13 cellular contexts compared by ENCODE assay signal in genomic region chr3:57706462-57706861, GRCh38. TPM values are rescaled to one million over a fixed set of nuclear protein-coding genes. Genes with fewer than 3 reads are reported as not detected.
DNase-seq lines count a peak whose midpoint lies in the region; ATAC-seq, FAIRE-seq and TF ChIP-seq lines count a peak whose summit lies in the region.
"Had no signal": no experiment of that assay in that cellular context is flagged by ENCODE, and none has a peak within 500 bp of the region (broad histone marks: within the 10 kb centered on the region; RNA-seq: fewer than 3 reads in every experiment).

No MANE protein-coding gene starts in this region.

- peak; percentile 64 for DNase-seq in AG10803 (ENCODE audit: low read depth)
- DNase-seq in HT1080 (ENCODE audit: low read depth), result peak; percentile 88
- DNase-seq in amniotic epithelial cell (ENCODE audit: low read depth), result peak; percentile 81
- DNase-seq in iris pigment epithelial cell (ENCODE audit: low read depth), result peak; percentile 92
- DNase-seq in activated gamma-delta T cell (lab: John Stamatoyannopoulos, UW), result no peak
- DNase-seq in HTR-8/SVneo (ENCODE audit: insufficient read length, low spot score), result no peak
- no peak for DNase-seq in head of caudate nucleus
- DNase-seq: activated CD4-positive, alpha-beta T cell treated with anti-CD3 and anti-CD28 coated beads, Interleukin-2, amount 10 ng/mL, durations not matched to agents 7 days and 5 days; activated naive CD8-positive, alpha-beta T cell treated with anti-CD3 and anti-CD28 coated beads, Interleukin-2, amount 10 ng/mL, durations not matched to agents 7 days and 5 days; NCI-H2081; stimulated activated CD8-positive, alpha-beta memory T cell treated with anti-CD3 and anti-CD28 coated beads, Interleukin-4, amount 100 ng/mL, for 48 hours had no signal

- intact Hi-C loops in head of caudate nucleus (cut with DNase I), result no loop called here

- TF ChIP-seq CTCF in AG10803 (conservative IDR thresholded peaks at IDR 0.05; ENCODE audit: low read length), result no peak

- no peak overlapping the region for H3K4me3 ChIP-seq in AG10803 (ENCODE audit: low read length)

- no peak for FAIRE-seq in HTR-8/SVneo (lab: Jason Lieb, UNC)
- FAIRE-seq: frontal cortex had no signal

- ATAC-seq in HG02571 (IDR thresholded peaks at IDR 0.05; ENCODE audit: unreplicated experiment), result no peak

RNA-seq across cellular contexts. Expression of gene DENND6A, which starts 13.6 kb away (rescaled TPM):
- total RNA-seq in HT1080 (2014; rRNA removed; shearing (Covaris generic)), result 8.8 and 11.8 TPM in 2 replicates
- polyA plus RNA-seq in HT1080 (2015; cell fraction: cytosol; rRNA removed), result 10.4 and 11.4 TPM in 2 replicates
- 15.6 and 18.1 TPM in 2 replicates for polyA plus RNA-seq in HT1080 (2015; cell fraction: nucleus; rRNA removed)

RNA-seq across cellular contexts. Expression of gene SLMAP, which starts 49.6 kb away (rescaled TPM):
- 37.9 and 48.0 TPM in 2 replicates for total RNA-seq in HT1080 (2014; rRNA removed; shearing (Covaris generic))
- 34.8 and 48.2 TPM in 2 replicates for polyA plus RNA-seq in HT1080 (2015; cell fraction: cytosol; rRNA removed)
- polyA plus RNA-seq in HT1080 (2015; cell fraction: nucleus; rRNA removed), result 40.7 and 43.2 TPM in 2 replicates

Comparison
In these comparisons a context has a peak if more than half of its experiments do, and no peak if none do; other contexts are left out.
1. DNase-seq: peak in AG10803 (single experiment), HT1080 (single experiment), amniotic epithelial cell (single experiment) and iris pigment epithelial cell (single experiment); none in activated gamma-delta T cell (single experiment), HTR-8/SVneo (single experiment) and head of caudate nucleus (0 of 42).